15 cellular contexts compared by ENCODE assay signal in genomic region chr11:64132388-64132771, GRCh38. TPM values are rescaled to one million over a fixed set of nuclear protein-coding genes. Genes with fewer than 3 reads are reported as not detected.
DNase-seq lines count a peak whose midpoint lies in the region; ATAC-seq lines count a peak whose summit lies in the region.
"Had no signal": no experiment of that assay in that cellular context is flagged by ENCODE, and none has a peak within 500 bp of the region (broad histone marks: within the 10 kb centered on the region; RNA-seq: fewer than 3 reads in every experiment).

No MANE protein-coding gene starts in this region.

- H3K4me3 ChIP-seq in HAP-1: no peak overlapping the region
- H3K4me3 ChIP-seq: heart right ventricle, lung, Peyer's patch had no signal

- in situ Hi-C loops in HAP-1 (cut with MboI; ENCODE audit: low sequenced_read_pairs): no loop called here

- no peaks in the 10 kb centered on the region for H3K4me1 ChIP-seq in HAP-1
- H3K4me1 ChIP-seq: Peyer's patch had no signal

- H3K36me3 ChIP-seq in HAP-1 (replicated peaks): no peaks in the 10 kb centered on the region
- H3K36me3 ChIP-seq: heart right ventricle, Peyer's patch had no signal

- no peaks in the 10 kb centered on the region for H3K27me3 ChIP-seq in HAP-1 (ENCODE audit: low read depth)
- H3K27me3 ChIP-seq: heart right ventricle, Peyer's patch had no signal

- DNase-seq in D341Med (ENCODE audit: low spot score) (peak; percentile 80), NCI-H1092 treated with DMSO at 0.1 percent for 48 hours (lab: John Stamatoyannopoulos, UW) (peak; percentile 61), NCI-H69 (lab: John Stamatoyannopoulos, UW) (peak; percentile 77), medulla oblongata (ENCODE audit: extremely low spot score) (peak; percentile 31), A172 (ENCODE audit: low spot score) (no peak), HAP-1 (ENCODE audit: low spot score in 2 of 2) (no peak)
- DNase-seq: heart right ventricle; immature natural killer cell; Peyer's patch; stimulated activated naive CD4-positive, alpha-beta T cell treated with Interleukin-2 at 50 U/mL for 16 hours; trophoblast cell had no signal

- no peak for ATAC-seq in GM18519 (IDR thresholded peaks at IDR 0.05; ENCODE audit: low FRiP score, unreplicated experiment)
- ATAC-seq: activated T-helper 17 cell treated with anti-CD3 and anti-CD28 coated beads, Interleukin-2, amount 50 U/mL, for 72 hours; sciatic nerve had no signal

- no peaks in the 10 kb centered on the region for H3K9me3 ChIP-seq in HAP-1
- H3K9me3 ChIP-seq: heart right ventricle, Peyer's patch had no signal

RNA-seq across cellular contexts. Expression of gene MACROD1, which starts 33.5 kb away (rescaled TPM):
- total RNA-seq in A172 (2014; rRNA removed; shearing (Covaris generic)): 2.9 and 6.3 TPM in 2 replicates

RNA-seq across cellular contexts. Expression of gene STIP1, which starts 53.6 kb away (rescaled TPM):
- total RNA-seq in A172 (2014; rRNA removed; shearing (Covaris generic)): 424 and 474 TPM in 2 replicates

Comparison
In these comparisons a context has a peak if more than half of its experiments do, and no peak if none do; other contexts are left out.
1. DNase-seq: peak in D341Med (single experiment), NCI-H1092 treated with DMSO at 0.1 percent for 48 hours (single experiment), NCI-H69 (single experiment) and medulla oblongata (single experiment); none in A172 (single experiment) and HAP-1 (0 of 2).